9 cellular contexts compared by ENCODE assay signal in genomic region chrX:16436348-16437188, GRCh38.
DNase-seq lines count a peak whose midpoint lies in the region; TF ChIP-seq lines count a peak whose summit lies in the region.
"Had no signal": no experiment of that assay in that cellular context is flagged by ENCODE, and none has a peak within 500 bp of the region (broad histone marks: within the 10 kb centered on the region; RNA-seq: fewer than 3 reads in every experiment).

No MANE protein-coding gene starts in this region.

- TF ChIP-seq CTCF in KMS-11 (conservative IDR thresholded peaks at IDR 0.05; ENCODE audit: low read depth, low read length) (peak; percentile 84), progenitor cell of endocrine pancreas (IDR thresholded peaks at IDR 0.05; ENCODE audit: unreplicated experiment) (peak; percentile 81), uterus (IDR thresholded peaks at IDR 0.05) (peak; percentile 24 to 40 (median 36))

- no peaks in the 10 kb centered on the region for H4K20me1 ChIP-seq in KMS-11 (ENCODE audit: insufficient read depth)

- H3K79me2 ChIP-seq in KMS-11 (ENCODE audit: insufficient read depth, low read depth) = no peaks in the 10 kb centered on the region

- H3K9ac ChIP-seq in KMS-11 = no peak overlapping the region

- no peak overlapping the region for H3K4me2 ChIP-seq in KMS-11

- H3K4me1 ChIP-seq in KMS-11 (ENCODE audit: low read depth, poor library complexity, severe bottlenecking) (no peaks in the 10 kb centered on the region), uterus (no peaks in the 10 kb centered on the region)

- intact Hi-C loops in uterus (cut with DNase I; ENCODE audit: low total_unique reads) = no loop called here

- H3K9me3 Mint-ChIP-seq in progenitor cell of endocrine pancreas (ENCODE audit: low read depth) = no peaks in the 10 kb centered on the region
- H3K9me3 Mint-ChIP-seq: stimulated activated naive CD8-positive, alpha-beta T cell treated with anti-CD3 and anti-CD28 coated beads, Interleukin-15, Interleukin-2, amounts not matched to agents 100 ng/mL and 50 ng/mL, for 24 hours had no signal

- no peak overlapping the region for H2AFZ ChIP-seq in KMS-11 (ENCODE audit: low read depth)

- DNase-seq in SHP77 (lab: John Stamatoyannopoulos, UW) (peak; percentile 32 to 34), SHP77 treated with DMSO at 0.1 percent for 48 hours (lab: John Stamatoyannopoulos, UW) (no peak), SK-N-DZ (ENCODE audit: low spot score) (peak; percentile 52), glomerular visceral epithelial cell (ENCODE audit: extremely low spot score) (peak; percentile 71), progenitor cell of endocrine pancreas (ENCODE audit: low spot score, unreplicated experiment) (peak; percentile 64), uterus (peak; percentile 46 to 47)
- DNase-seq in activated naive CD4-positive, alpha-beta T cell (lab: John Stamatoyannopoulos, UW) = peak; percentile 2 to 46 (median 23)

- no peak overlapping the region for H3K27ac ChIP-seq in KMS-11
- no peak overlapping the region for H3K27ac ChIP-seq in uterus

- H3K4me3 ChIP-seq in KMS-11 (IDR thresholded peaks at IDR 0.05; ENCODE audit: insufficient read depth, low read depth, low read length) (no peak overlapping the region), uterus (no peak overlapping the region)

- TF ChIP-seq POLR2A in uterus (IDR thresholded peaks at IDR 0.05) = no peak

- no peaks in the 10 kb centered on the region for H3K27me3 ChIP-seq in KMS-11 (ENCODE audit: insufficient read depth, low read depth)
- H3K27me3 ChIP-seq in uterus = no peaks in the 10 kb centered on the region

- no peak overlapping the region for H3K27ac Mint-ChIP-seq in progenitor cell of endocrine pancreas
- H3K27ac Mint-ChIP-seq: stimulated activated naive CD8-positive, alpha-beta T cell treated with anti-CD3 and anti-CD28 coated beads, Interleukin-15, Interleukin-2, amounts not matched to agents 100 ng/mL and 50 ng/mL, for 24 hours had no signal

- H3K36me3 Mint-ChIP-seq in progenitor cell of endocrine pancreas (ENCODE audit: insufficient read depth) = peaks cover 3% of the 10 kb centered on the region

- H3K36me3 ChIP-seq in KMS-11 (ENCODE audit: insufficient read depth) (no peaks in the 10 kb centered on the region), uterus (no peaks in the 10 kb centered on the region)

- H3K9me3 ChIP-seq in uterus = no peaks in the 10 kb centered on the region

- H3K4me1 Mint-ChIP-seq in progenitor cell of endocrine pancreas (ENCODE audit: low read depth) = peaks cover 1% of the 10 kb centered on the region

- no peak overlapping the region for H3K4me3 Mint-ChIP-seq in progenitor cell of endocrine pancreas (ENCODE audit: low read depth)
- H3K4me3 Mint-ChIP-seq: stimulated activated naive CD8-positive, alpha-beta T cell treated with anti-CD3 and anti-CD28 coated beads, Interleukin-15, Interleukin-2, amounts not matched to agents 100 ng/mL and 50 ng/mL, for 24 hours had no signal

- no peaks in the 10 kb centered on the region for H3K27me3 Mint-ChIP-seq in progenitor cell of endocrine pancreas
- H3K27me3 Mint-ChIP-seq: stimulated activated naive CD8-positive, alpha-beta T cell treated with anti-CD3 and anti-CD28 coated beads, Interleukin-15, Interleukin-2, amounts not matched to agents 100 ng/mL and 50 ng/mL, for 24 hours had no signal
